17 cellular contexts compared by ENCODE assay signal in genomic region chr18:58394046-58394445, GRCh38.
DNase-seq lines count a peak whose midpoint lies in the region; ATAC-seq and TF ChIP-seq lines count a peak whose summit lies in the region.
"Had no signal": no experiment of that assay in that cellular context is flagged by ENCODE, and none has a peak within 500 bp of the region (broad histone marks: within the 10 kb centered on the region; RNA-seq: fewer than 3 reads in every experiment).

No MANE protein-coding gene starts in this region.

- H3K36me3 ChIP-seq in sigmoid colon: peaks cover 0 to 29% (median 3%) of the 10 kb centered on the region in 4 donors
- H3K36me3 ChIP-seq in esophagus squamous epithelium: peaks cover 0 to 35% (median 0%) of the 10 kb centered on the region in 3 donors

- DNase-seq in Caki2 (ENCODE audit: low read depth) (peak; percentile 30), M059J (ENCODE audit: low read depth) (peak; percentile 50), fibroblast of the aortic adventitia (ENCODE audit: low read depth) (peak; percentile 31), sigmoid colon (no peak), esophagus squamous epithelium (lab: John Stamatoyannopoulos, UW) (no peak), SHP77 (lab: John Stamatoyannopoulos, UW) (no peak)
- DNase-seq: activated CD4-positive, alpha-beta T cell treated with anti-CD3 and anti-CD28 coated beads for 1 hour; activated T-cell treated with anti-CD3 and anti-CD28 coated beads, Interleukin-2, amount 50 U/mL, for 72 hours; body of pancreas; CD8-positive, alpha-beta memory T cell; heart left ventricle; mammary epithelial cell; NCI-H1417 treated with DMSO at 0.1 percent for 48 hours; NCI-H526 treated with DMSO at 0.1 percent for 48 hours; occipital lobe; right cardiac atrium had no signal

- H3K4me3 ChIP-seq in fibroblast of the aortic adventitia (ENCODE audit: low read depth, low read length): no peak overlapping the region
- H3K4me3 ChIP-seq in sigmoid colon: no peak overlapping the region
- no peak overlapping the region for H3K4me3 ChIP-seq in esophagus squamous epithelium
- H3K4me3 ChIP-seq: body of pancreas, heart left ventricle had no signal

- in situ Hi-C loops in Caki2 (cut with HindIII; ENCODE audit: low pct_unique_long_range_greater_than_20kb, low sequenced_read_pairs): no loop called here

- no peak for ATAC-seq in GM19452 (IDR thresholded peaks at IDR 0.05; ENCODE audit: unreplicated experiment)
- ATAC-seq: body of pancreas had no signal

- H3K27ac ChIP-seq in sigmoid colon: peak overlapping the region in 3 of 4 donors; percentile 61 to 83 (median 79)
- no peak overlapping the region for H3K27ac ChIP-seq in esophagus squamous epithelium
- H3K27ac ChIP-seq: body of pancreas had no signal

- H3K27me3 ChIP-seq in sigmoid colon (no peaks in the 10 kb centered on the region), esophagus squamous epithelium (no peaks in the 10 kb centered on the region)
- H3K27me3 ChIP-seq: body of pancreas, heart left ventricle had no signal

- TF ChIP-seq EP300 in sigmoid colon (IDR thresholded peaks at IDR 0.05): no peak

- TF ChIP-seq POLR2A in sigmoid colon (IDR thresholded peaks at IDR 0.05) (no peak), esophagus squamous epithelium (IDR thresholded peaks at IDR 0.05) (no peak)

- H3K9me3 ChIP-seq in sigmoid colon: no peaks in the 10 kb centered on the region
- H3K9me3 ChIP-seq in esophagus squamous epithelium: no peaks in the 10 kb centered on the region
- H3K9me3 ChIP-seq: body of pancreas, heart left ventricle had no signal

- intact Hi-C loops in sigmoid colon (cut with DNase I) (loop anchor here (5.0 kb wide), 2 partner anchors 53 to 202 kb away; no protein-coding TSS in a partner anchor), esophagus squamous epithelium (cut with DNase I) (no loop called here)

- H3K4me1 ChIP-seq in sigmoid colon: peaks cover 0 to 58% (median 49%) of the 10 kb centered on the region in 4 donors
- peaks cover 0 to 3% (median 0%) of the 10 kb centered on the region in 3 donors for H3K4me1 ChIP-seq in esophagus squamous epithelium

- 93% methylated on average over 7 of the region's 7 CpGs for WGBS in sigmoid colon, 2 donors
- 92 to 98% methylated on average over 4 to 7 of the region's 7 CpGs for WGBS in esophagus squamous epithelium, 2 donors

- TF ChIP-seq CTCF in fibroblast of the aortic adventitia (IDR thresholded peaks at IDR 0.05; ENCODE audit: insufficient read depth, low read length) (no peak), sigmoid colon (IDR thresholded peaks at IDR 0.05) (peak in 1 of 4 experiments; percentile 1), esophagus squamous epithelium (IDR thresholded peaks at IDR 0.05) (no peak)

Comparison
In these comparisons a context has a peak if more than half of its experiments do, and no peak if none do; other contexts are left out.
1. DNase-seq: peak in Caki2 (single experiment), M059J (single experiment) and fibroblast of the aortic adventitia (single experiment); none in sigmoid colon (single experiment), esophagus squamous epithelium (single experiment) and SHP77 (0 of 2).
2. H3K27ac ChIP-seq: peak in sigmoid colon (3 of 4); none in esophagus squamous epithelium (0 of 4).